ENCODE assay signal across 1 cellular context in the genomic region with DNA sequence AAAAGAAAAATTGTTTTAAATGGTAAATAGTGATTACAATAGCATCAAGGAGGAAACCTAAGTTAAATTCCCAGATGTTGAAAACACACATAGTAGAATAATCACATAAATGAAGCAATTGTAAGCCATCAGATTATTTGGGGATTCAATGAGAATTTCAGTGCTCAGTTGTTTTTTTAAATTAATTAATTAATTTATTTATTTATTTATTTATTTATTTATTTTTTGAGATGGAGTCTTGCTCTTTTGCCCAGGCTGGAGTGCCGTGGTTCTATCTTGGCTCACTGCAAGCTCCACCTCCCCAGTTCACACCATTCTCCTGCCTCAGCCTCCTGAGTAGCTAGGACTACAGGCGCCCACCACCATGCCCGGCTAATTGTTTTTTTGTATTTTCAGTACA.
TF ChIP-seq lines count a peak whose summit lies in the region.

No MANE protein-coding gene starts in this region.

TF ChIP-seq in HEK293, 187 proteins besides CTCF, POLR2A, EP300 and RAD21 (continued from another document):
- TF ChIP-seq, protein P1, sequence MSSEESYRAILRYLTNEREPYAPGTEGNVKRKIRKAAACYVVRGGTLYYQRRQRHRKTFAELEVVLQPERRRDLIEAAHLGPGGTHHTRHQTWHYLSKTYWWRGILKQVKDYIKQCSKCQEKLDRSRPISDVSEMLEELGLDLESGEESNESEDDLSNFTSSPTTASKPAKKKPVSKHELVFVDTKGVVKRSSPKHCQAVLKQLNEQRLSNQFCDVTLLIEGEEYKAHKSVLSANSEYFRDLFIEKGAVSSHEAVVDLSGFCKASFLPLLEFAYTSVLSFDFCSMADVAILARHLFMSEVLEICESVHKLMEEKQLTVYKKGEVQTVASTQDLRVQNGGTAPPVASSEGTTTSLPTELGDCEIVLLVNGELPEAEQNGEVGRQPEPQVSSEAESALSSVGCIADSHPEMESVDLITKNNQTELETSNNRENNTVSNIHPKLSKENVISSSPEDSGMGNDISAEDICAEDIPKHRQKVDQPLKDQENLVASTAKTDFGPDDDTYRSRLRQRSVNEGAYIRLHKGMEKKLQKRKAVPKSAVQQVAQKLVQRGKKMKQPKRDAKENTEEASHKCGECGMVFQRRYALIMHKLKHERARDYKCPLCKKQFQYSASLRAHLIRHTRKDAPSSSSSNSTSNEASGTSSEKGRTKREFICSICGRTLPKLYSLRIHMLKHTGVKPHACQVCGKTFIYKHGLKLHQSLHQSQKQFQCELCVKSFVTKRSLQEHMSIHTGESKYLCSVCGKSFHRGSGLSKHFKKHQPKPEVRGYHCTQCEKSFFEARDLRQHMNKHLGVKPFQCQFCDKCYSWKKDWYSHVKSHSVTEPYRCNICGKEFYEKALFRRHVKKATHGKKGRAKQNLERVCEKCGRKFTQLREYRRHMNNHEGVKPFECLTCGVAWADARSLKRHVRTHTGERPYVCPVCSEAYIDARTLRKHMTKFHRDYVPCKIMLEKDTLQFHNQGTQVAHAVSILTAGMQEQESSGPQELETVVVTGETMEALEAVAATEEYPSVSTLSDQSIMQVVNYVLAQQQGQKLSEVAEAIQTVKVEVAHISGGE (tag by site-specific recombination; conservative IDR thresholded peaks at IDR 0.05; ENCODE audit: low read depth) = peak; percentile 47
- peak; percentile 61; the same call in 1 of the 2 replicates for TF ChIP-seq ZNF394 (tag by site-specific recombination; IDR thresholded peaks at IDR 0.05; ENCODE audit: borderline replicate concordance)
